Comparison of ENCODE assay signal across 12 cellular contexts in the genomic region with DNA sequence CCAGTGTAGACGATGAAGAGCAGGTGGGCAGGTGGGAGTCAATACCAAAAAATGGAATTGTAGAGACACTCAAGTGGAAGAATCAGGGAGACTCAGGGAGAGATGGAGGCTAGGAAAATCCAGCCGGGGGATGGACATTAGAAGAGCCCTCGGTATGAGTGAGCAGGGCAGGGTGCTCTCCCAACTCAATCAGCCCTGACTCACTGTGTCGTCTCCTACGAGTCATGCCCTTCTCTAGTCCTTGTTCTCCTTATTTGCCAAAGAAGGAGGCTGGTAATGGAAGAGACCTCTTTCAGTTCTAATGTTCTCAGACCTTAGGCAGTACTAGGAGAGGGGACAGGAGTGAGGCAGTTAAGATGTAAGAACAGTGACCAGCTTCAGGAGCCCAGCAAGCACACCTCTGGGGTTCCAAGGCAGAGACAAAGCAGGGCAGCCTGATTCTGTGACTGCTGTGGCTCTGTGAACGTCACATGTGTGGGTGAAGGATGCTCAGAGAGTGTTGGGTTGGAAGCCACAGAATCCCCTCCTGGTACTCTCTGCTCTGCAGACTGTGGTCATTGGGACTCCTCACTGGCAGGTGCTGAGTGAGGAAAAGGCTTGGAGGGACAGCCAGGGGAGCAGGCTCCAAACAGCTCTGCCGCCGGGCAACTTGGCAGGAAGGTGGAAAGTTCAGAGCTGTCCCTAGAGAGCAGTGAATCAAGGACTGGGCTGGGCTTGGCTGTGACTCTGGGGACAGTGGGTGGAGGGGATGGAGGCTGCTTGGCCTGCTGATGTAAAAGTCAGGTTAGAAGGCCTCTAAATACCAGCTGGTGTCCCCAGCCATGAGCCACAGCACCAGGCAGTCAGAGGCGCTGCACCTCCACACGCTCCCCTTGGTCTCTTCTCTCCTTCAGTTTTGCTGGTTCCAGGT. TPM values are rescaled to one million over a fixed set of nuclear protein-coding genes. Genes with fewer than 3 reads are reported as not detected.
DNase-seq lines count a peak whose midpoint lies in the region; ATAC-seq, FAIRE-seq and TF ChIP-seq lines count a peak whose summit lies in the region.
"Had no signal": no experiment of that assay in that cellular context is flagged by ENCODE, and none has a peak within 500 bp of the region (broad histone marks: within the 10 kb centered on the region; RNA-seq: fewer than 3 reads in every experiment).

No MANE protein-coding gene starts in this region.

- H3K27ac ChIP-seq in lower lobe of right lung = no peak overlapping the region

- no peak for FAIRE-seq in urothelium cell line (lab: Jason Lieb, UNC)

- peak overlapping the region; percentile 41 for H3K4me3 ChIP-seq in lower lobe of right lung

- peaks cover 57% of the 10 kb centered on the region for H3K4me1 ChIP-seq in lower lobe of right lung

- TF ChIP-seq CTCF in lower lobe of right lung (IDR thresholded peaks at IDR 0.05) = no peak

- peak in 1 of 2 donors; percentile 23 for ATAC-seq in lower lobe of right lung
- ATAC-seq in GM19324 (IDR thresholded peaks at IDR 0.05; ENCODE audit: low FRiP score, unreplicated experiment) = no peak
- ATAC-seq: CD8-positive, alpha-beta T cell; Panc1 had no signal

- H3K27me3 ChIP-seq in lower lobe of right lung (ENCODE audit: low read depth) = no peaks in the 10 kb centered on the region

- intact Hi-C loops in lower lobe of right lung (cut with DNase I) = no loop called here

- POLR2A ChIA-PET in HEK293T (lab: Yijun Ruan, JAX) = no interaction called here

- DNase-seq in AG08395 (ENCODE audit: low spot score) = peak; percentile 56
- DNase-seq in HEK293T (ENCODE audit: extremely low spot score) = peak; percentile 37
- peak; percentile 20 for DNase-seq in dermis blood vessel endothelial cell
- no peak for DNase-seq in lower lobe of right lung
- no peak for DNase-seq in DMS 273 treated with DMSO at 0.1 percent for 48 hours (lab: John Stamatoyannopoulos, UW)
- DNase-seq in urothelium cell line (ENCODE audit: low spot score) = no peak
- DNase-seq in 8988T = no peak
- DNase-seq: activated CD4-positive, alpha-beta T cell treated with anti-CD3 and anti-CD28 coated beads for 1 hour; CD8-positive, alpha-beta T cell had no signal

- H3K9me3 ChIP-seq in lower lobe of right lung = no peaks in the 10 kb centered on the region

- H3K36me3 ChIP-seq in lower lobe of right lung = no peaks in the 10 kb centered on the region

- CTCF ChIA-PET in HEK293T (lab: Yijun Ruan, JAX) = no interaction called here

TF ChIP-seq in HEK293T, 16 proteins besides CTCF, POLR2A, EP300 and RAD21:
- TF ChIP-seq ELF4 (IDR thresholded peaks at IDR 0.05) = no peak
- TF ChIP-seq, protein P1, sequence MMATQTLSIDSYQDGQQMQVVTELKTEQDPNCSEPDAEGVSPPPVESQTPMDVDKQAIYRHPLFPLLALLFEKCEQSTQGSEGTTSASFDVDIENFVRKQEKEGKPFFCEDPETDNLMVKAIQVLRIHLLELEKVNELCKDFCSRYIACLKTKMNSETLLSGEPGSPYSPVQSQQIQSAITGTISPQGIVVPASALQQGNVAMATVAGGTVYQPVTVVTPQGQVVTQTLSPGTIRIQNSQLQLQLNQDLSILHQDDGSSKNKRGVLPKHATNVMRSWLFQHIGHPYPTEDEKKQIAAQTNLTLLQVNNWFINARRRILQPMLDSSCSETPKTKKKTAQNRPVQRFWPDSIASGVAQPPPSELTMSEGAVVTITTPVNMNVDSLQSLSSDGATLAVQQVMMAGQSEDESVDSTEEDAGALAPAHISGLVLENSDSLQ (IDR thresholded peaks at IDR 0.05) = peak; percentile 35; the same call in 1 of the 2 replicates

RNA-seq across cellular contexts. Expression of gene GJA5, which starts 11.1 kb away (rescaled TPM):
- total RNA-seq in dermis blood vessel endothelial cell (under 0.01 and 0.33 TPM in 2 replicates), lower lobe of right lung (44.5 TPM)
- total RNA-seq: CD8-positive, alpha-beta T cell; fibroblast of lung had no signal

Comparison
In these comparisons a context has a peak if more than half of its experiments do, and no peak if none do; other contexts are left out.
1. DNase-seq: peak in AG08395 (single experiment), HEK293T (single experiment) and dermis blood vessel endothelial cell (single experiment); none in lower lobe of right lung (single experiment), DMS 273 treated with DMSO at 0.1 percent for 48 hours (single experiment), urothelium cell line (single experiment) and 8988T (single experiment).
2. RNA of gene GJA5, which starts 11.1 kb away (total RNA-seq): 44.5 TPM in lower lobe of right lung (single experiment); under 0.01 to 0.33 TPM in dermis blood vessel endothelial cell; every median in the first group is over 10 times any median in the second.